In the genomic region with DNA sequence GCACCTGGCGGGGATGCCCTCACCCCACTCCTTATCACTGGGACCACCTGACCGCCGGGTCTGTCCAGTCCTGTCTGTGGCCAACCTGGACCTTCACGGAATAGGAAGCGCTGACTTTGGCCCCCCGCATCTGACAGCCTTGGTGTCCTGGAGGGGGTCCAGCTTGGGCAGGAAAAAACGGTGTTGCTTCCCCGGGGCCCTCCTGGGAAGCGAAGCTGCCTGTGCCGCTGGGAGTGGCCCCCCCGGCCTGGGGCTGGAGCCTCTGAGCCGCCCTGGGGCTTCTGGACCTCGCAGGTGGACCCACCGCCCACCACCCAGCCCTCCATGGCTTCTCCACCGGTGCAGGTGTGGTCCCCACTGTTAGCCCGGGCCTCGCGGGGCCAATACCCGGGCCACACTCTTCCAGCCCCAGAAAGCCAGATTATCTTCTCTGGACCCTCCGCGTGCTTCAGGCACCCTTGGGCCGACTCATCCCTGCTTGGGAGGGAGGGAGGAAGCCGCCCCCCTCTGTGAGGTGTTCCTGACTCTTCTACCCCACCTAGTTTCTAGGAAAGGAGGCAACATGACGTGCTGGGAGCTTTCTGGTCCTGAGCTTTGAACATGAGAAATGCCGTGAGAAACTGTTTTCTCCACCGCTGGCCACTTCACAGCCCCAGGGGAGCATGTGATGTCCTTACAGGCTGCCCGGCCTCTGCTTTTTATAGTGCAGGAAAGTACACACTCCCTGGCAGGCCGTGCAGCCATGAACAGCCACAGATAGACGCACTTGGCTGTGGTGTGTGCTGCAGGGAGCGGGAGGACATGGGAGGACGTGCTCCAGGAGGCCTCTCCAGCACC, we compare ENCODE assay signal across 9 cellular contexts. TPM values are rescaled to one million over a fixed set of nuclear protein-coding genes. Genes with fewer than 3 reads are reported as not detected.
DNase-seq lines count a peak whose midpoint lies in the region; ATAC-seq, FAIRE-seq and TF ChIP-seq lines count a peak whose summit lies in the region.
"Had no signal": no experiment of that assay in that cellular context is flagged by ENCODE, and none has a peak within 500 bp of the region (broad histone marks: within the 10 kb centered on the region; RNA-seq: fewer than 3 reads in every experiment).

No MANE protein-coding gene starts in this region.

- 10 to 39% methylated on average over 2 to 6 of the region's 31 CpGs for WGBS in gastroesophageal sphincter (ENCODE audit: low coverage in 1 of 2), 2 donors
- 61 to 64% methylated on average over 31 of the region's 31 CpGs for WGBS in pancreas, 2 donors

- no peak overlapping the region for H3K27ac ChIP-seq in RWPE2 (ENCODE audit: poor library complexity, severe bottlenecking)
- peak overlapping the region in 3 of 4 donors; percentile 82 to 85 (median 83) for H3K27ac ChIP-seq in gastroesophageal sphincter
- no peak overlapping the region for H3K27ac ChIP-seq in pancreas

- H3K27me3 ChIP-seq in RWPE2 (ENCODE audit: insufficient read depth, poor library complexity, severe bottlenecking) (no peaks in the 10 kb centered on the region), gastroesophageal sphincter (no peaks in the 10 kb centered on the region), pancreas (no peaks in the 10 kb centered on the region)

- DNase-seq in COLO668 (lab: John Stamatoyannopoulos, UW; ENCODE audit: unreplicated experiment) = peak; percentile 30
- peak; percentile 65 for DNase-seq in RWPE2 (ENCODE audit: low spot score)
- DNase-seq in pancreas = peak in 1 of 6 donors; percentile 54
- DNase-seq in effector CD8-positive, alpha-beta T cell (lab: John Stamatoyannopoulos, UW) = no peak
- no peak for DNase-seq in middle frontal gyrus (ENCODE audit: extremely low spot score, low spot score)
- no peak for DNase-seq in stimulated activated CD8-positive, alpha-beta memory T cell treated with anti-CD3 and anti-CD28 coated beads, Interleukin-4, amount 100 ng/mL, for 48 hours

- no peak for FAIRE-seq in pancreas (lab: Jason Lieb, UNC)
- FAIRE-seq: TTC549 had no signal

- TF ChIP-seq POLR2A in gastroesophageal sphincter (IDR thresholded peaks at IDR 0.05) = peak; percentile 16 to 23

- TF ChIP-seq EP300 in gastroesophageal sphincter (IDR thresholded peaks at IDR 0.05) = no peak

- H3K9me3 ChIP-seq in RWPE2 (ENCODE audit: severe bottlenecking) = no peaks in the 10 kb centered on the region
- H3K9me3 ChIP-seq in gastroesophageal sphincter = no peaks in the 10 kb centered on the region
- no peaks in the 10 kb centered on the region for H3K9me3 ChIP-seq in pancreas

- no peaks in the 10 kb centered on the region for H3K36me3 ChIP-seq in RWPE2 (ENCODE audit: low read depth)
- H3K36me3 ChIP-seq in gastroesophageal sphincter = no peaks in the 10 kb centered on the region
- no peaks in the 10 kb centered on the region for H3K36me3 ChIP-seq in pancreas

- TF ChIP-seq CTCF in RWPE2 (IDR thresholded peaks at IDR 0.05; ENCODE audit: poor library complexity, severe bottlenecking) (no peak), gastroesophageal sphincter (IDR thresholded peaks at IDR 0.05) (no peak), pancreas (IDR thresholded peaks at IDR 0.05) (no peak)

- intact Hi-C loops in pancreas (cut with DNase I) = no loop called here

- H3K4me1 ChIP-seq in RWPE2 (ENCODE audit: insufficient read depth, poor library complexity, severe bottlenecking) = peaks cover 47% of the 10 kb centered on the region
- peaks cover 9 to 100% (median 59%) of the 10 kb centered on the region in 3 donors for H3K4me1 ChIP-seq in gastroesophageal sphincter
- peaks cover 9 to 28% (median 12%) of the 10 kb centered on the region in 3 donors for H3K4me1 ChIP-seq in pancreas

- H3K4me3 ChIP-seq in RWPE2 (ENCODE audit: severe bottlenecking) = peak overlapping the region; percentile 35
- peak overlapping the region; percentile 67 to 82 for H3K4me3 ChIP-seq in gastroesophageal sphincter
- peak overlapping the region in 3 of 4 donors; percentile 27 to 64 (median 51) for H3K4me3 ChIP-seq in pancreas

- no peak for ATAC-seq in RWPE2 (ENCODE audit: low read depth)
- no peak for ATAC-seq in gastroesophageal sphincter
- ATAC-seq in pancreas = no peak
- ATAC-seq in GM19324 (IDR thresholded peaks at IDR 0.05; ENCODE audit: low FRiP score, unreplicated experiment) = no peak

RNA-seq across cellular contexts. Expression of gene C1QTNF1, which starts 1.1 kb away (rescaled TPM):
- total RNA-seq in gastroesophageal sphincter (10 to 100 TPM; 50.8 to 76.5 (median 72.3) TPM), pancreas (10 to 100 TPM in 2 of 6 donors, 1 to 10 TPM in 4; 5.3 to 17.9 (median 6.7) TPM)
- 10 to 100 TPM in 1 of 2 donors, 1 to 10 TPM in 1; 9.4 to 31.2 TPM for polyA plus RNA-seq in pancreas

RNA-seq across cellular contexts. Expression of gene CANT1, which starts 15.6 kb away (rescaled TPM):
- total RNA-seq in gastroesophageal sphincter (10 to 100 TPM; 11.2 to 30.1 (median 21.6) TPM), pancreas (10 to 100 TPM; 20.7 to 45.0 (median 29.3) TPM)
- 10 to 100 TPM in 1 of 2 donors, 1 to 10 TPM in 1; 7.4 to 10.7 TPM for polyA plus RNA-seq in pancreas

RNA-seq across cellular contexts. Expression of gene LGALS3BP, which starts 45.4 kb away (rescaled TPM):
- total RNA-seq in gastroesophageal sphincter = 100 to 1,000 TPM; 101 to 260 (median 166) TPM
- 100 to 1,000 TPM in 2 of 6 donors, 10 to 100 TPM in 4; 35.3 to 169 (median 71.4) TPM for total RNA-seq in pancreas
- 100 to 1,000 TPM in 1 of 2 donors, 10 to 100 TPM in 1; 80.1 to 102 TPM for polyA plus RNA-seq in pancreas

RNA-seq across cellular contexts. Expression of gene ENGASE, which starts 49.5 kb away (rescaled TPM):
- total RNA-seq in gastroesophageal sphincter = 10 to 100 TPM in 3 of 4 donors, 1 to 10 TPM in 1; 8.3 to 46.5 (median 16.2) TPM
- total RNA-seq in pancreas = 10 to 100 TPM; 13.9 to 42.1 (median 20.2) TPM
- polyA plus RNA-seq in pancreas = 10 to 100 TPM; 34.3 to 86.5 TPM

Comparison
In these comparisons a context has a peak if more than half of its experiments do, and no peak if none do; other contexts are left out.
1. DNase-seq: peak in COLO668 (single experiment) and RWPE2 (single experiment); none in effector CD8-positive, alpha-beta T cell (single experiment), middle frontal gyrus (single experiment) and stimulated activated CD8-positive, alpha-beta memory T cell treated with anti-CD3 and anti-CD28 coated beads, Interleukin-4, amount 100 ng/mL, for 48 hours (single experiment).
2. H3K27ac ChIP-seq: peak in gastroesophageal sphincter (3 of 4); none in RWPE2 (single experiment) and pancreas (0 of 4).
3. Peak in every context shown above with its lines, with median percentiles within 50 percentile points of each other: H3K4me3 ChIP-seq.